ENCODE assay signal across 11 cellular contexts in genomic region chr1:3349161-3349967, GRCh38.
A peak's percentile ranks its signal among the peaks of the same experiment; 100 is the strongest.
DNase-seq lines count a peak whose midpoint lies in the region; TF ChIP-seq lines count a peak whose summit lies in the region.
"Had no signal": no experiment of that assay in that cellular context is flagged by ENCODE, and none has a peak within 500 bp of the region (broad histone marks: within the 10 kb centered on the region; RNA-seq: fewer than 3 reads in every experiment).

No MANE protein-coding gene starts in this region.

- WGBS in transverse colon (ENCODE audit: low coverage in 1 of 2), 2 donors, result 72% methylated on average over 27 of the region's 34 CpGs; no CpG with 5 or more reads in 1 of the 2 donors
- WGBS in suprapubic skin, result 63% methylated on average over 27 of the region's 34 CpGs

- H3K9me3 ChIP-seq in Karpas-422 (ENCODE audit: low read length) (no peaks in the 10 kb centered on the region), transverse colon (peaks cover 3 to 6% of the 10 kb centered on the region in 2 donors), suprapubic skin (peaks cover 4% of the 10 kb centered on the region)
- H3K9me3 ChIP-seq: prostate gland had no signal

- no peaks in the 10 kb centered on the region for H3K79me2 ChIP-seq in Karpas-422 (ENCODE audit: low read length)

- H3K4me2 ChIP-seq in Karpas-422 (ENCODE audit: low read depth, low read length, poor library complexity, severe bottlenecking), result no peak overlapping the region

- H4K20me1 ChIP-seq in Karpas-422 (ENCODE audit: insufficient read depth, low read depth, low read length), result no peaks in the 10 kb centered on the region

- H3K36me3 ChIP-seq in Karpas-422 (ENCODE audit: insufficient read depth, low read length), result no peaks in the 10 kb centered on the region
- no peaks in the 10 kb centered on the region for H3K36me3 ChIP-seq in transverse colon
- H3K36me3 ChIP-seq in suprapubic skin, result no peaks in the 10 kb centered on the region
- H3K36me3 ChIP-seq: Peyer's patch, prostate gland had no signal

- intact Hi-C loops in transverse colon (cut with DNase I; ENCODE audit: low total_unique reads), result no loop called here

- TF ChIP-seq EP300 in transverse colon (IDR thresholded peaks at IDR 0.05; ENCODE audit: low read depth), result no peak
- TF ChIP-seq EP300 in suprapubic skin (IDR thresholded peaks at IDR 0.05), result no peak

- H2AFZ ChIP-seq in Karpas-422 (ENCODE audit: low read length), result no peak overlapping the region

- H3K9me2 ChIP-seq in Karpas-422 (replicated peaks; ENCODE audit: insufficient read depth, low read length), result no peaks in the 10 kb centered on the region

- in situ Hi-C loops in transverse colon (cut with MboI; ENCODE audit: low pct_ligation_motif_present in 1 of 4, low pct_unique_long_range_greater_than_20kb in 1 of 4, low sequenced_read_pairs in 3 of 4), result no loop called here

- H3K4me1 ChIP-seq in Karpas-422 (ENCODE audit: low read length) (no peaks in the 10 kb centered on the region), transverse colon (peaks cover 11 to 33% (median 19%) of the 10 kb centered on the region in 4 donors), suprapubic skin (peaks cover 30% of the 10 kb centered on the region)

- H3K27ac ChIP-seq in Karpas-422 (ENCODE audit: low read length) (no peak overlapping the region), transverse colon (peak overlapping the region in 3 of 4 donors; percentile 21 to 92 (median 81)), suprapubic skin (no peak overlapping the region)
- H3K27ac ChIP-seq: prostate gland had no signal

- TF ChIP-seq CTCF in choroid plexus epithelial cell (conservative IDR thresholded peaks at IDR 0.05; ENCODE audit: low read depth, low read length), result peak; percentile 50
- TF ChIP-seq CTCF in transverse colon (IDR thresholded peaks at IDR 0.05), result no peak
- TF ChIP-seq CTCF in suprapubic skin (IDR thresholded peaks at IDR 0.05), result no peak

- H3K4me3 ChIP-seq in Karpas-422 (ENCODE audit: low read length), result no peak overlapping the region
- H3K4me3 ChIP-seq in choroid plexus epithelial cell (ENCODE audit: low read depth, low read length), result no peak overlapping the region
- no peak overlapping the region for H3K4me3 ChIP-seq in transverse colon
- H3K4me3 ChIP-seq in suprapubic skin, result no peak overlapping the region
- H3K4me3 ChIP-seq: Peyer's patch, prostate gland had no signal

- H3K27me3 ChIP-seq in Karpas-422 (ENCODE audit: low read length), result no peaks in the 10 kb centered on the region
- no peaks in the 10 kb centered on the region for H3K27me3 ChIP-seq in transverse colon
- peaks cover 70% of the 10 kb centered on the region for H3K27me3 ChIP-seq in suprapubic skin
- H3K27me3 ChIP-seq: Peyer's patch had no signal

- DNase-seq in Karpas-422 (peak; percentile 45), choroid plexus epithelial cell (ENCODE audit: low read depth) (no peak), left kidney (ENCODE audit: low read depth, low spot score) (peak; percentile 65), transverse colon (no peak), globus pallidus (ENCODE audit: low spot score) (no peak), MV-4-11 (lab: John Stamatoyannopoulos, UW) (no peak), HT-29 (ENCODE audit: low spot score) (no peak), suprapubic skin (ENCODE audit: low spot score in 2 of 2) (no peak)
- DNase-seq: NCI-H187 treated with DMSO at 0.1 percent for 48 hours, Peyer's patch had no signal

- no peak for TF ChIP-seq POLR2A in transverse colon (IDR thresholded peaks at IDR 0.05)
- TF ChIP-seq POLR2A in suprapubic skin (IDR thresholded peaks at IDR 0.05), result no peak

- no peak overlapping the region for H3K9ac ChIP-seq in Karpas-422 (ENCODE audit: low read length)

Comparison
In these comparisons a context has a peak if more than half of its experiments do, and no peak if none do; other contexts are left out.
1. DNase-seq: peak in Karpas-422 (single experiment) and left kidney (single experiment); none in choroid plexus epithelial cell (single experiment), transverse colon (single experiment), globus pallidus (single experiment), MV-4-11 (single experiment), HT-29 (single experiment) and suprapubic skin (0 of 2).
2. H3K27ac ChIP-seq: peak in transverse colon (3 of 4); none in Karpas-422 (single experiment) and suprapubic skin (single experiment).